16 cellular contexts compared by ENCODE assay signal in genomic region chr11:65102142-65103095, GRCh38. TPM values are rescaled to one million over a fixed set of nuclear protein-coding genes. Genes with fewer than 3 reads are reported as not detected.
A peak's percentile ranks its signal among the peaks of the same experiment; 100 is the strongest.
DNase-seq lines count a peak whose midpoint lies in the region; FAIRE-seq and TF ChIP-seq lines count a peak whose summit lies in the region.
"Had no signal": no experiment of that assay in that cellular context is flagged by ENCODE, and none has a peak within 500 bp of the region (broad histone marks: within the 10 kb centered on the region; RNA-seq: fewer than 3 reads in every experiment).

No MANE protein-coding gene starts in this region.

- TF ChIP-seq POLR2A in H54 (IDR thresholded peaks at IDR 0.05; ENCODE audit: low read depth, low read length), result no peak

- peak overlapping the region; percentile 50 for H3K27ac ChIP-seq in SJCRH30
- H3K27ac ChIP-seq: BLaER1, brain microvascular endothelial cell had no signal

- FAIRE-seq in H54 (lab: Jason Lieb, UNC), result no peak

- DNase-seq in Caki2 (ENCODE audit: low read depth) (peak; percentile 78), SJCRH30 (peak in 1 of 2 experiments; percentile 50), fibroblast of pulmonary artery (ENCODE audit: low read depth) (peak; percentile 40), pons (ENCODE audit: low spot score) (peak; percentile 94), MV-4-11 (lab: John Stamatoyannopoulos, UW) (no peak), H54 (ENCODE audit: insufficient read length, low spot score) (no peak), COR-L47 (lab: John Stamatoyannopoulos, UW) (no peak)
- DNase-seq in activated CD4-positive, alpha-beta T cell treated with anti-CD3 and anti-CD28 coated beads for 4 hours, result no peak
- DNase-seq: activated B cell treated with CpG ODN at 0.5 μM for 24 hours; activated T-cell treated with anti-CD3 and anti-CD28 coated beads, Interleukin-2, amount 50 U/mL, for 1 hour; brain microvascular endothelial cell; erythroblast; NCI-H510A treated with DMSO at 0.1 percent for 48 hours; SHP77 treated with DMSO at 0.1 percent for 48 hours; spleen had no signal

- H3K36me3 ChIP-seq in SJCRH30, result no peaks in the 10 kb centered on the region
- H3K36me3 ChIP-seq: brain microvascular endothelial cell had no signal

- peaks cover 12% of the 10 kb centered on the region; the same call in 1 of the 2 replicates for H3K4me1 ChIP-seq in SJCRH30

- in situ Hi-C loops in Caki2 (cut with HindIII; ENCODE audit: low pct_unique_long_range_greater_than_20kb, low sequenced_read_pairs), result no loop called here

- H3K4me3 ChIP-seq in SJCRH30 (no peak overlapping the region), fibroblast of pulmonary artery (replicated peaks; ENCODE audit: low read depth, low read length) (no peak overlapping the region)
- H3K4me3 ChIP-seq: BLaER1, spleen had no signal

- TF ChIP-seq CTCF in fibroblast of pulmonary artery (IDR thresholded peaks at IDR 0.05; ENCODE audit: low read length, missing control alignments), result no peak

- no peaks in the 10 kb centered on the region for H3K27me3 ChIP-seq in SJCRH30
- H3K27me3 ChIP-seq: BLaER1, brain microvascular endothelial cell, spleen had no signal

- H3K9me3 ChIP-seq in SJCRH30 (replicated peaks), result no peaks in the 10 kb centered on the region
- H3K9me3 ChIP-seq: BLaER1, spleen had no signal

RNA-seq across cellular contexts. Expression of gene VPS51, which starts 6.4 kb away (rescaled TPM):
- 115 and 146 TPM in 2 replicates for total RNA-seq in Caki2 (2014; rRNA removed; shearing (Covaris generic); ENCODE audit: low replicate concordance)
- total RNA-seq in SJCRH30 (2014; rRNA removed; shearing (Covaris generic)), result 59.6 and 86.6 TPM in 2 replicates

RNA-seq across cellular contexts. Expression of gene TM7SF2, which starts 9.3 kb away (rescaled TPM):
- 8.1 and 19.1 TPM in 2 replicates for total RNA-seq in Caki2 (2014; rRNA removed; shearing (Covaris generic); ENCODE audit: low replicate concordance)
- 2.9 and 3.7 TPM in 2 replicates for total RNA-seq in SJCRH30 (2014; rRNA removed; shearing (Covaris generic))

RNA-seq across cellular contexts. Expression of gene ZNHIT2, which starts 15.1 kb away (rescaled TPM):
- total RNA-seq in Caki2 (2014; rRNA removed; shearing (Covaris generic); ENCODE audit: low replicate concordance), result 11.4 and 16.5 TPM in 2 replicates
- total RNA-seq in SJCRH30 (2014; rRNA removed; shearing (Covaris generic)), result 8.3 and 9.4 TPM in 2 replicates

RNA-seq across cellular contexts. Expression of gene ZFPL1, which starts 18.4 kb away (rescaled TPM):
- 39.6 and 78.3 TPM in 2 replicates for total RNA-seq in Caki2 (2014; rRNA removed; shearing (Covaris generic); ENCODE audit: low replicate concordance)
- 17.6 and 19.2 TPM in 2 replicates for total RNA-seq in SJCRH30 (2014; rRNA removed; shearing (Covaris generic))

RNA-seq across cellular contexts. Expression of gene CDCA5, which starts 18.6 kb away (rescaled TPM):
- 41.7 and 63.4 TPM in 2 replicates for total RNA-seq in Caki2 (2014; rRNA removed; shearing (Covaris generic); ENCODE audit: low replicate concordance)
- 80.6 and 87.3 TPM in 2 replicates for total RNA-seq in SJCRH30 (2014; rRNA removed; shearing (Covaris generic))

Comparison
In these comparisons a context has a peak if more than half of its experiments do, and no peak if none do; other contexts are left out.
1. DNase-seq: peak in Caki2 (single experiment), fibroblast of pulmonary artery (single experiment) and pons (single experiment); none in activated CD4-positive, alpha-beta T cell treated with anti-CD3 and anti-CD28 coated beads for 4 hours (0 of 2), MV-4-11 (single experiment), H54 (single experiment) and COR-L47 (single experiment).